Comparison of ENCODE assay signal across 8 cellular contexts in genomic region chr17:35242158-35242804, GRCh38. TPM values are rescaled to one million over a fixed set of nuclear protein-coding genes. Genes with fewer than 3 reads are reported as not detected.
DNase-seq lines count a peak whose midpoint lies in the region; ATAC-seq and TF ChIP-seq lines count a peak whose summit lies in the region.

No MANE protein-coding gene starts in this region.

- H3K27me3 ChIP-seq in Caco-2 (replicated peaks; ENCODE audit: control insufficient read depth, insufficient read depth, low read length) (no peaks in the 10 kb centered on the region), trophoblast cell (ENCODE audit: insufficient read depth, low read length) (no peaks in the 10 kb centered on the region), upper lobe of left lung (no peaks in the 10 kb centered on the region)

- no peaks in the 10 kb centered on the region for H3K9me3 Mint-ChIP-seq in Caco-2 (ENCODE audit: unreplicated experiment)

- peak overlapping the region; percentile 90 for H3K4me2 ChIP-seq in trophoblast cell (ENCODE audit: low read length)

- peaks cover 7% of the 10 kb centered on the region for H3K79me2 ChIP-seq in trophoblast cell (ENCODE audit: control insufficient read depth, insufficient read depth, low read length, poor library complexity)

- peaks cover 8% of the 10 kb centered on the region for H3K79me1 ChIP-seq in trophoblast cell (ENCODE audit: low read length)

- DNase-seq in Caco-2, result peak; percentile 82 to 84
- peak; percentile 64 for DNase-seq in HuH-7.5 (ENCODE audit: low spot score)
- peak; percentile 84 for DNase-seq in RKO (ENCODE audit: low spot score)
- peak; percentile 54 for DNase-seq in activated gamma-delta T cell (lab: John Stamatoyannopoulos, UW)
- DNase-seq in head of caudate nucleus, result peak in 33 of 42 donors; percentile 2 to 51 (median 19)
- DNase-seq in trophoblast cell, result peak; percentile 67 to 81
- DNase-seq in upper lobe of left lung, result peak; percentile 84 to 90

- BruUV-seq in Caco-2 (replicated peaks; lab: Mats Ljungman, UMichigan), result TSS peak; percentile 89

- H2BK12ac ChIP-seq in trophoblast cell (ENCODE audit: low read length), result no peak overlapping the region

- CTCF ChIA-PET in Caco-2 (lab: Charles Lee), result no interaction called here

- H3K27ac ChIP-seq in trophoblast cell (ENCODE audit: low read depth, low read length) (no peak overlapping the region), upper lobe of left lung (peak overlapping the region; percentile 93 to 99 (median 98))

- peak overlapping the region; percentile 21 for H3K18ac ChIP-seq in trophoblast cell (ENCODE audit: low read length)

- ATAC-seq in GM21390 (IDR thresholded peaks at IDR 0.05; ENCODE audit: unreplicated experiment) (peak; percentile 73), upper lobe of left lung (ENCODE audit: low FRiP score in 2 of 2) (peak; percentile 41 to 89)

- H3K27me3 Mint-ChIP-seq in Caco-2 (ENCODE audit: insufficient read depth, unreplicated experiment), result peaks cover 9% of the 10 kb centered on the region

- no peak overlapping the region for H4K91ac ChIP-seq in trophoblast cell (ENCODE audit: low read depth, low read length)

- peaks cover 5% of the 10 kb centered on the region for H3K4me1 ChIP-seq in Caco-2
- peaks cover 9 to 12% of the 10 kb centered on the region in 2 experiments for H3K4me1 ChIP-seq in trophoblast cell (ENCODE audit: control insufficient read depth in 1 of 2, insufficient read depth in 2 of 2, low read length in 2 of 2)
- peaks cover 32 to 40% (median 36%) of the 10 kb centered on the region in 4 donors for H3K4me1 ChIP-seq in upper lobe of left lung

- H3K14ac ChIP-seq in trophoblast cell (ENCODE audit: low read length), result peak overlapping the region; percentile 48

- H3K4ac ChIP-seq in trophoblast cell (ENCODE audit: low read depth, low read length), result no peak overlapping the region

- H3K36me3 ChIP-seq in Caco-2 (ENCODE audit: control insufficient read depth, insufficient read depth, low read length), result no peaks in the 10 kb centered on the region
- no peaks in the 10 kb centered on the region for H3K36me3 ChIP-seq in trophoblast cell (ENCODE audit: control insufficient read depth in 1 of 2, insufficient read depth in 2 of 2, low read length in 2 of 2)
- no peaks in the 10 kb centered on the region for H3K36me3 ChIP-seq in upper lobe of left lung

- H4K8ac ChIP-seq in trophoblast cell (ENCODE audit: low read depth, low read length), result peak overlapping the region; percentile 89

- POLR2A ChIA-PET in Caco-2 (lab: Charles Lee), result no interaction called here

- no CpG with 5 or more reads among the region's 43 CpGs for WGBS in trophoblast cell (ENCODE audit: extremely low coverage, insufficient coverage, insufficient read length)
- 1 to 2% methylated on average over 11 to 43 of the region's 43 CpGs for WGBS in upper lobe of left lung, 2 donors

- H3K36me3 Mint-ChIP-seq in Caco-2 (ENCODE audit: insufficient read depth, unreplicated experiment), result peaks cover 7% of the 10 kb centered on the region

- peak; percentile 43 to 69 for TF ChIP-seq CTCF in Caco-2 (IDR thresholded peaks at IDR 0.05; ENCODE audit: insufficient read depth in 1 of 2, low read depth in 1 of 2, low read length in 1 of 2, severe bottlenecking in 1 of 2, unreplicated experiment in 1 of 2)
- peak; percentile 42 to 82 (median 66) for TF ChIP-seq CTCF in upper lobe of left lung (IDR thresholded peaks at IDR 0.05)

- no peak overlapping the region for H2BK120ac ChIP-seq in trophoblast cell (ENCODE audit: insufficient read depth, low read length, poor library complexity)

- peaks cover 13% of the 10 kb centered on the region for H3K4me1 Mint-ChIP-seq in Caco-2 (ENCODE audit: low read depth, unreplicated experiment)

- H4K12ac ChIP-seq in trophoblast cell (ENCODE audit: low read depth, low read length), result peak overlapping the region; percentile 48

- peak overlapping the region; percentile 72 for H3K27ac Mint-ChIP-seq in Caco-2 (ENCODE audit: unreplicated experiment)

- H3K4me3 Mint-ChIP-seq in Caco-2 (ENCODE audit: unreplicated experiment), result peak overlapping the region; percentile 94

- H3K9me3 ChIP-seq in Caco-2 (no peaks in the 10 kb centered on the region), trophoblast cell (ENCODE audit: insufficient read depth, low read depth, low read length) (no peaks in the 10 kb centered on the region), upper lobe of left lung (no peaks in the 10 kb centered on the region)

- peak in 1 of 4 donors; percentile 16 for TF ChIP-seq POLR2A in upper lobe of left lung (IDR thresholded peaks at IDR 0.05)

- H3K9ac ChIP-seq in trophoblast cell (ENCODE audit: low read length), result peak overlapping the region; percentile 64

- no peak overlapping the region for H2BK5ac ChIP-seq in trophoblast cell (ENCODE audit: low read depth, low read length, poor library complexity)

- peak overlapping the region; percentile 32 for H2AK5ac ChIP-seq in trophoblast cell (ENCODE audit: low read length)

- peak overlapping the region; percentile 67 for H2AFZ ChIP-seq in trophoblast cell (ENCODE audit: insufficient read depth, low read length, poor library complexity)

- peak overlapping the region; percentile 54 for H3K4me3 ChIP-seq in Caco-2 (ENCODE audit: low read depth, low read length)
- peak overlapping the region; percentile 77 for H3K4me3 ChIP-seq in trophoblast cell (ENCODE audit: low read depth, low read length)
- peak overlapping the region; percentile 61 to 73 (median 67) for H3K4me3 ChIP-seq in upper lobe of left lung

- TF ChIP-seq EP300 in upper lobe of left lung (IDR thresholded peaks at IDR 0.05), result no peak

- no peak overlapping the region for H3K23ac ChIP-seq in trophoblast cell (ENCODE audit: low read length)

- intact Hi-C loops in Caco-2 (cut with micrococcal nuclease; ENCODE audit: unreplicated experiment), result loop anchor here (5.0 kb wide), 1 partner anchor 295 kb away; the partner anchor contains the start of gene SLFN12L
- intact Hi-C loops in head of caudate nucleus (cut with DNase I), result no loop called here

RNA-seq across cellular contexts. Expression of gene SLFN5, which starts 0.6 kb away (rescaled TPM):
- total RNA-seq in Caco-2 (2022) (0.81 and 1.6 TPM in 2 replicates), upper lobe of left lung (10 to 100 TPM; 26.7 to 48.5 (median 43.2) TPM)
- polyA plus RNA-seq in trophoblast cell (2013), result 8.4 and 9.2 TPM in 2 replicates

RNA-seq across cellular contexts. Expression of gene SLC35G3, which starts 48.1 kb away (rescaled TPM):
- total RNA-seq in Caco-2 (2022) (not detected in 2 replicates), upper lobe of left lung (not detected)
- not detected in 2 replicates for polyA plus RNA-seq in trophoblast cell (2013)

Comparison
In these comparisons a context has a peak if more than half of its experiments do, and no peak if none do; other contexts are left out.
1. DNase-seq: peak in every context shown above with its lines; median percentile 87 in upper lobe of left lung; 84 in RKO; 83 in Caco-2; 74 in trophoblast cell; 64 in HuH-7.5; 54 in activated gamma-delta T cell; 19 in head of caudate nucleus.
2. RNA of gene SLFN5, which starts 0.6 kb away (total RNA-seq): 26.7 to 48.5 TPM in upper lobe of left lung; 0.81 to 1.6 TPM in Caco-2; every median in the first group is over 10 times any median in the second.
3. Peak in every context shown above with its lines, with median percentiles within 50 percentile points of each other: H3K4me3 ChIP-seq.